In genomic region chr13:51803422-51804294, GRCh38 we compare ENCODE assay signal across 1 cellular context.
A peak's percentile ranks its signal among the peaks of the same experiment; 100 is the strongest.
TF ChIP-seq lines count a peak whose summit lies in the region.

DHRS12 (minus strand) TSS chr13:51804163; CDS start chr13:51799659, 4,504 bp downstream.

TF ChIP-seq in K562, 482 proteins besides CTCF, POLR2A, EP300 and RAD21 (continued from another document and continues in another):
- TF ChIP-seq ZBTB40 (IDR thresholded peaks at IDR 0.05) (peak; percentile 44; the same call in 1 of the 2 replicates), ZBTB40 (CRISPR knock-in tag; IDR thresholded peaks at IDR 0.05) (no peak), CTCFL (IDR thresholded peaks at IDR 0.05; ENCODE audit: borderline replicate concordance, insufficient read depth, low read depth, low read length, poor library complexity, severe bottlenecking) (peak; percentile 25), ZNF311 (CRISPR knock-in tag; IDR thresholded peaks at IDR 0.05) (no peak), ZNF551 (CRISPR knock-in tag; IDR thresholded peaks at IDR 0.05) (no peak), KDM2B (CRISPR knock-in tag; IDR thresholded peaks at IDR 0.05) (no peak), FOXA1 (IDR thresholded peaks at IDR 0.05; ENCODE audit: borderline replicate concordance) (no peak), ZNF740 (CRISPR knock-in tag; IDR thresholded peaks at IDR 0.05) (no peak), ZNF740 (tag; IDR thresholded peaks at IDR 0.05) (no peak), CEBPG (CRISPR knock-in tag; IDR thresholded peaks at IDR 0.05) (peak; percentile 47; the same call in 1 of the 2 replicates), CEBPG (tag; conservative IDR thresholded peaks at IDR 0.05 in 1 of 2, IDR thresholded peaks at IDR 0.05 in 1 of 2) (peak; percentile 33 to 59; a peak in 3 of 4 replicates), MBD2 (IDR thresholded peaks at IDR 0.05; ENCODE audit: borderline replicate concordance, low read depth) (no peak), MED1 (CRISPR knock-in tag; IDR thresholded peaks at IDR 0.05; ENCODE audit: borderline replicate concordance) (no peak; the same call in 1 of the 2 replicates), FOXP1 (CRISPR knock-in tag; IDR thresholded peaks at IDR 0.05) (peak; percentile 82; the same call in 1 of the 2 replicates), MEF2A (IDR thresholded peaks at IDR 0.05; ENCODE audit: control insufficient read depth, low read depth, low read length) (no peak), ATF3 (IDR thresholded peaks at IDR 0.05) (peak; percentile 84), ATF3 (CRISPR knock-in tag; conservative IDR thresholded peaks at IDR 0.05) (no peak), XRCC3 (IDR thresholded peaks at IDR 0.05) (no peak), ZNF79 (CRISPR knock-in tag; IDR thresholded peaks at IDR 0.05; ENCODE audit: low read depth) (no peak), USF1 (CRISPR knock-in tag; IDR thresholded peaks at IDR 0.05) (0 out of 2 replicates have a peak, but pooled peaks have one; percentile 27), AFF1 (IDR thresholded peaks at IDR 0.05; ENCODE audit: low read depth in 1 of 2, partially characterized antibody in 2 of 2) (no peak), RBM14 (IDR thresholded peaks at IDR 0.05; ENCODE audit: borderline replicate concordance, insufficient read depth, low read depth, low read length) (no peak), HMBOX1 (IDR thresholded peaks at IDR 0.05) (no peak), ZNF354B (CRISPR knock-in tag; IDR thresholded peaks at IDR 0.05) (no peak), NR3C1 (CRISPR knock-in tag; IDR thresholded peaks at IDR 0.05) (no peak), EGR1 (conservative IDR thresholded peaks at IDR 0.05) (no peak), ARID2 (IDR thresholded peaks at IDR 0.05) (no peak), ZNF398 (CRISPR knock-in tag; IDR thresholded peaks at IDR 0.05) (no peak), ZEB2 (IDR thresholded peaks at IDR 0.05) (peak; percentile 79), BDP1 (IDR thresholded peaks at IDR 0.05; ENCODE audit: insufficient read depth, insufficient read length) (no peak), ZFP36 (IDR thresholded peaks at IDR 0.05; ENCODE audit: low read depth, low read length, partially characterized antibody) (no peak), ZNF408 (CRISPR knock-in tag; IDR thresholded peaks at IDR 0.05; ENCODE audit: low read depth) (no peak)
